ENCODE assay signal across 1 cellular context in the genomic region with DNA sequence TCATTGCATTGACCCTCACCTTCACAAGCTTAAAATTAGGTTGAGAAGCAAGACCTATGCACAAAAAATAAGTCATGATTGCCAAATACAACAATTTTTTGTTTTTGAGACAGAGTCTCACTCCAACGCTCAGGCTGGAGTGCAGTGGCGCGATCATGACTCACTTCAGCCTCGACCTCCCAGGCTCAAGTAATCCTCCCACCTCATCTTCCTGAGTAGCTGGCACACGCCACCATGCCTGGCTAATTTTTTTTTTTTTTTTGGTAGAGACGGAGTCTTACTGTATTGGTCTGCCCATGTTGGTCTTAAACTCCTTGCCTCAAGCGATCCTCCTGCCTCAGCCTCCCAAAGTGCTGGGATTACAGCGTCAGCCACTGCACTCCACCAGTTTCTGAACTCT.
TF ChIP-seq lines count a peak whose summit lies in the region.

No MANE protein-coding gene starts in this region.

TF ChIP-seq in SK-N-SH treated with all-trans-retinoic acid at 6 μM for 48 hours, 23 proteins besides CTCF, POLR2A, EP300 and RAD21 (continued from another document):
- TF ChIP-seq PATZ1 (CRISPR knock-in tag; IDR thresholded peaks at IDR 0.05; ENCODE audit: borderline replicate concordance) (no peak), ZFP3 (CRISPR knock-in tag; IDR thresholded peaks at IDR 0.05) (no peak), SNAI2 (CRISPR knock-in tag; IDR thresholded peaks at IDR 0.05) (no peak), BACH2 (CRISPR knock-in tag; IDR thresholded peaks at IDR 0.05; ENCODE audit: borderline replicate concordance) (no peak), ESRRG (CRISPR knock-in tag; IDR thresholded peaks at IDR 0.05) (no peak), TCF4 (CRISPR knock-in tag; IDR thresholded peaks at IDR 0.05; ENCODE audit: borderline replicate concordance) (no peak)
- TF ChIP-seq, protein P1, sequence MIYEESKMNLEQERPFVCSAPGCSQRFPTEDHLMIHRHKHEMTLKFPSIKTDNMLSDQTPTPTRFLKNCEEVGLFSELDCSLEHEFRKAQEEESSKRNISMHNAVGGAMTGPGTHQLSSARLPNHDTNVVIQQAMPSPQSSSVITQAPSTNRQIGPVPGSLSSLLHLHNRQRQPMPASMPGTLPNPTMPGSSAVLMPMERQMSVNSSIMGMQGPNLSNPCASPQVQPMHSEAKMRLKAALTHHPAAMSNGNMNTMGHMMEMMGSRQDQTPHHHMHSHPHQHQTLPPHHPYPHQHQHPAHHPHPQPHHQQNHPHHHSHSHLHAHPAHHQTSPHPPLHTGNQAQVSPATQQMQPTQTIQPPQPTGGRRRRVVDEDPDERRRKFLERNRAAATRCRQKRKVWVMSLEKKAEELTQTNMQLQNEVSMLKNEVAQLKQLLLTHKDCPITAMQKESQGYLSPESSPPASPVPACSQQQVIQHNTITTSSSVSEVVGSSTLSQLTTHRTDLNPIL (CRISPR knock-in tag; IDR thresholded peaks at IDR 0.05; ENCODE audit: low read depth): no peak
